26 cellular contexts compared by ENCODE assay signal in genomic region chr4:181890031-181890430, GRCh38.
"Had no signal": no experiment of that assay in that cellular context is flagged by ENCODE, and none has a peak within 500 bp of the region (broad histone marks: within the 10 kb centered on the region; RNA-seq: fewer than 3 reads in every experiment).

No MANE protein-coding gene starts in this region.

- H3K4me3 ChIP-seq: stomach, suprapubic skin, testis, thoracic aorta, thyroid gland, tibial artery, tibial nerve, transverse colon, upper lobe of left lung, upper lobe of right lung, uterus, vagina had no signal

- H3K4me1 ChIP-seq: stomach, suprapubic skin, testis, thyroid gland, tibial artery, tibial nerve, transverse colon, upper lobe of left lung, upper lobe of right lung, uterus, vagina had no signal

- H3K27ac ChIP-seq: stomach, suprapubic skin, testis, thoracic aorta, thyroid gland, tibial artery, tibial nerve, transverse colon, upper lobe of left lung, upper lobe of right lung, uterus, vagina had no signal

- H3K36me3 ChIP-seq: stomach, suprapubic skin, thoracic aorta, thyroid gland, tibial artery, tibial nerve, transverse colon, upper lobe of left lung, upper lobe of right lung, uterus, vagina had no signal

- ATAC-seq: stimulated activated effector memory CD8-positive, alpha-beta T cell treated with anti-CD3 and anti-CD28 coated beads, Interleukin-12 subunit alpha, Interleukin-12 subunit beta, amount 100 ng/mL, for 72 hours; stimulated activated memory B cell treated with anti-CD40 and anti-IgM and Interleukin-4, amounts not matched to agents 10 μg/mL and 1 μg/mL and 100 μg/mL, for 72 hours; stimulated activated naive B cell treated with anti-CD40 and anti-IgM and Interleukin-4, amounts not matched to agents 10 μg/mL and 1 μg/mL and 100 μg/mL, for 72 hours; stimulated activated naive CD8-positive, alpha-beta T cell treated with anti-CD3 and anti-CD28 coated beads, Interleukin-15, amount 100 ng/mL, for 72 hours; stimulated activated naive CD8-positive, alpha-beta T cell treated with anti-CD3 and anti-CD28 coated beads, Interleukin-15, Interleukin-2, amounts not matched to agents 100 U/mL and 50 U/mL, for 24 hours; upper lobe of right lung had no signal

- DNase-seq: stimulated activated CD4-positive, alpha-beta T cell treated with anti-CD3 and anti-CD28 coated beads, Interleukin-2, amount 100 ng/mL, for 48 hours; stimulated activated CD4-positive, alpha-beta T cell treated with anti-CD3 and anti-CD28 coated beads, Interleukin-4, amount 100 ng/mL, for 1 hour; stimulated activated CD4-positive, alpha-beta T cell treated with anti-CD3 and anti-CD28 coated beads, Interleukin-4, amount 100 ng/mL, for 24 hours; stimulated activated CD4-positive, alpha-beta T cell treated with anti-CD3 and anti-CD28 coated beads, Interleukin-4, amount 100 ng/mL, for 4 hours; stimulated activated CD8-positive, alpha-beta memory T cell treated with anti-CD3 and anti-CD28 coated beads, Interleukin-4, amount 100 ng/mL, for 48 hours; stimulated activated naive B cell treated with anti-CD40 and anti-IgM and Interleukin-4, amounts not matched to agents 10 μg/mL and 1 μg/mL and 100 μg/mL, for 72 hours; stimulated activated naive CD4-positive, alpha-beta T cell; stimulated activated naive CD4-positive, alpha-beta T cell treated with Interleukin-2 at 50 U/mL for 16 hours; stimulated activated naive CD8-positive, alpha-beta T cell treated with anti-CD3 and anti-CD28 coated beads, Interleukin-15, amount 100 ng/mL, for 72 hours; stimulated activated naive CD8-positive, alpha-beta T cell treated with anti-CD3 and anti-CD28 coated beads, Interleukin-15, Interleukin-2, amounts not matched to agents 100 U/mL and 50 U/mL, for 24 hours; stomach; substantia nigra; testis; thyroid gland; tibial artery; transverse colon; trophoblast cell; upper lobe of left lung; upper lobe of right lung; uterus had no signal

- H3K9me3 ChIP-seq: stomach, suprapubic skin, testis, thoracic aorta, thyroid gland, tibial artery, tibial nerve, transverse colon, upper lobe of left lung, upper lobe of right lung, uterus, vagina had no signal

- H3K27me3 ChIP-seq: stomach, suprapubic skin, testis, thyroid gland, tibial artery, tibial nerve, transverse colon, upper lobe of left lung, upper lobe of right lung, uterus, vagina had no signal
